In genomic region chr21:34722684-34723300, GRCh38 we compare ENCODE assay signal across 8 cellular contexts. TPM values are rescaled to one million over a fixed set of nuclear protein-coding genes. Genes with fewer than 3 reads are reported as not detected.
DNase-seq lines count a peak whose midpoint lies in the region; ATAC-seq and TF ChIP-seq lines count a peak whose summit lies in the region.

No MANE protein-coding gene starts in this region.

- WGBS in H9 (ENCODE audit: extremely low coverage, insufficient read length, low lambda C conversion rate): no CpG with 5 or more reads among the region's 7 CpGs
- WGBS in prostate gland: 70% methylated on average over 7 of the region's 7 CpGs

- H3K79me1 ChIP-seq in H9 (ENCODE audit: insufficient read depth, low read depth, low read length, poor library complexity, severe bottlenecking): no peaks in the 10 kb centered on the region

- POLR2A ChIA-PET in AG04450 (lab: Yijun Ruan, JAX): no interaction called here

- DNase-seq in AG04450 (ENCODE audit: low read depth, low spot score): no peak
- peak; percentile 70 for DNase-seq in H9
- peak; percentile 39 for DNase-seq in activated T-cell treated with anti-CD3 and anti-CD28 coated beads, Interleukin-2, amount 50 U/mL, for 1 hour
- no peak for DNase-seq in kidney epithelial cell (ENCODE audit: low read depth)
- no peak for DNase-seq in prostate gland (ENCODE audit: low spot score)
- no peak for DNase-seq in uterus

- H3K4me3 ChIP-seq in AG04450 (ENCODE audit: low read depth, low read length) (no peak overlapping the region), kidney epithelial cell (ENCODE audit: low read depth, low read length) (no peak overlapping the region), prostate gland (no peak overlapping the region), uterus (no peak overlapping the region)

- no peaks in the 10 kb centered on the region for H3K36me3 ChIP-seq in kidney epithelial cell (ENCODE audit: control insufficient read depth, insufficient read depth, low read length)
- H3K36me3 ChIP-seq in prostate gland: no peaks in the 10 kb centered on the region
- no peaks in the 10 kb centered on the region for H3K36me3 ChIP-seq in uterus

- no peaks in the 10 kb centered on the region for H3K23me2 ChIP-seq in H9 (ENCODE audit: insufficient read length, low read depth, low read length, poor library complexity, severe bottlenecking)

- H3K4ac ChIP-seq in H9 (ENCODE audit: low read depth, low read length): no peak overlapping the region

- no peak overlapping the region for H2AK5ac ChIP-seq in H9 (ENCODE audit: insufficient read length, low read length)

- H2BK5ac ChIP-seq in H9 (ENCODE audit: insufficient read length, low read length): no peak overlapping the region

- H2BK120ac ChIP-seq in H9 (ENCODE audit: low read depth, low read length, poor library complexity, severe bottlenecking): no peak overlapping the region

- H2BK20ac ChIP-seq in H9 (ENCODE audit: low read depth, low read length, poor library complexity, severe bottlenecking): no peak overlapping the region

- no peak overlapping the region for H4K8ac ChIP-seq in H9 (replicated peaks; ENCODE audit: insufficient read length, low read depth, low read length)

- H3K27ac ChIP-seq in AG04450 (ENCODE audit: low read depth, low read length) (no peak overlapping the region), H9 (ENCODE audit: insufficient read length, low read depth, low read length) (no peak overlapping the region), prostate gland (no peak overlapping the region), uterus (no peak overlapping the region)

- H3K23ac ChIP-seq in H9 (ENCODE audit: insufficient read length, low read depth, low read length): no peak overlapping the region

- H2BK15ac ChIP-seq in H9 (ENCODE audit: low read depth, low read length): no peak overlapping the region

- H3K27me3 ChIP-seq in AG04450 (ENCODE audit: control insufficient read depth, insufficient read depth, low read length): no peaks in the 10 kb centered on the region
- H3K27me3 ChIP-seq in H9 (ENCODE audit: insufficient read depth, low read length): no peaks in the 10 kb centered on the region
- H3K27me3 ChIP-seq in kidney epithelial cell (ENCODE audit: control insufficient read depth, insufficient read depth, low read length): peaks cover 3% of the 10 kb centered on the region
- no peaks in the 10 kb centered on the region for H3K27me3 ChIP-seq in prostate gland (replicated peaks; ENCODE audit: insufficient read depth)
- no peaks in the 10 kb centered on the region for H3K27me3 ChIP-seq in uterus

- H4K5ac ChIP-seq in H9 (ENCODE audit: insufficient read length, low read depth, low read length): no peak overlapping the region

- no peaks in the 10 kb centered on the region for H3K4me1 ChIP-seq in H9 (ENCODE audit: insufficient read depth, low read length)
- no peaks in the 10 kb centered on the region for H3K4me1 ChIP-seq in prostate gland (replicated peaks)
- H3K4me1 ChIP-seq in uterus: no peaks in the 10 kb centered on the region

- H3K4me1 Mint-ChIP-seq in H9: 0 out of 4 replicates have a peak, but pooled peaks cover 0 to 3% of the 10 kb centered on the region in 2 experiments

- no peaks in the 10 kb centered on the region for H3K9me3 ChIP-seq in AG04450 (ENCODE audit: control insufficient read depth, insufficient read depth, low read length)
- H3K9me3 ChIP-seq in H9 (ENCODE audit: control insufficient read depth, low read depth, low read length): no peaks in the 10 kb centered on the region
- H3K9me3 ChIP-seq in prostate gland: no peaks in the 10 kb centered on the region
- H3K9me3 ChIP-seq in uterus: no peaks in the 10 kb centered on the region

- H3K18ac ChIP-seq in H9 (ENCODE audit: insufficient read length, low read depth, low read length): no peak overlapping the region

- H4K20me1 ChIP-seq in H9 (ENCODE audit: control insufficient read depth, insufficient read depth, insufficient read length): no peaks in the 10 kb centered on the region

- H3K56ac ChIP-seq in H9 (ENCODE audit: insufficient read length, low read depth, low read length): no peak overlapping the region

- ATAC-seq in HG03135 (IDR thresholded peaks at IDR 0.05; ENCODE audit: unreplicated experiment): no peak
- ATAC-seq in HG02623 (IDR thresholded peaks at IDR 0.05; ENCODE audit: unreplicated experiment): no peak

- no peak overlapping the region for H3K9ac ChIP-seq in H9 (ENCODE audit: extremely low read depth, insufficient read length, low read length)

- CTCF ChIA-PET in AG04450 (lab: Charles Lee): interaction anchor here (0.7 kb wide), 1 partner anchor 1296 kb away, joined by 4 read pairs; no protein-coding TSS in a partner anchor

- no peaks in the 10 kb centered on the region for H3K36me3 Mint-ChIP-seq in H9 (ENCODE audit: insufficient read depth in 1 of 3, low read depth in 3 of 3)

- no peak overlapping the region for H4K91ac ChIP-seq in H9 (ENCODE audit: insufficient read length, low read depth, low read length)

- no peaks in the 10 kb centered on the region for H3K9me3 Mint-ChIP-seq in H9

- TF ChIP-seq CTCF in AG04450 (IDR thresholded peaks at IDR 0.05; ENCODE audit: low read depth, low read length): peak; percentile 35
- peak; percentile 93 for TF ChIP-seq CTCF in H9 (conservative IDR thresholded peaks at IDR 0.05)
- peak; percentile 54 for TF ChIP-seq CTCF in kidney epithelial cell (IDR thresholded peaks at IDR 0.05; ENCODE audit: insufficient read depth, low read length, poor library complexity, severe bottlenecking)
- TF ChIP-seq CTCF in prostate gland (IDR thresholded peaks at IDR 0.05): peak in 1 of 4 experiments; percentile 31
- peak in 1 of 4 experiments; percentile 5 for TF ChIP-seq CTCF in uterus (IDR thresholded peaks at IDR 0.05)

- no peak overlapping the region for H3K4me2 ChIP-seq in H9 (ENCODE audit: insufficient read depth, insufficient read length, low read length)

- H3T11ph ChIP-seq in H9 (ENCODE audit: low read length): no peak overlapping the region

- no peak overlapping the region for H3K4me3 Mint-ChIP-seq in H9

- no peak overlapping the region for H3K14ac ChIP-seq in H9 (ENCODE audit: insufficient read depth, low read length)

- H3K27me3 Mint-ChIP-seq in H9 (ENCODE audit: low read depth): peaks cover 2% of the 10 kb centered on the region; the same call in 1 of the 2 replicates

- no peak for TF ChIP-seq POLR2A in prostate gland (IDR thresholded peaks at IDR 0.05)
- no peak for TF ChIP-seq POLR2A in uterus (IDR thresholded peaks at IDR 0.05)

- no peak overlapping the region for H2BK12ac ChIP-seq in H9 (ENCODE audit: insufficient read length, low read depth, low read length)

- no peak overlapping the region; a peak in 1 of 7 replicates for H3K27ac Mint-ChIP-seq in H9

- no peaks in the 10 kb centered on the region for H3K79me2 ChIP-seq in H9 (ENCODE audit: insufficient read depth, low read length)

- no peak overlapping the region for H2AFZ ChIP-seq in H9 (ENCODE audit: low read length)

- intact Hi-C loops in prostate gland (cut with DNase I): no loop called here
- intact Hi-C loops in uterus (cut with DNase I; ENCODE audit: low total_unique reads): no loop called here

RNA-seq across cellular contexts. Expression of gene CLIC6, which starts 54.0 kb away (rescaled TPM):
- 0.02 TPM in 1 of 2 replicates, not detected in the other for polyA plus RNA-seq in AG04450 (2011; rRNA removed)
- polyA minus RNA-seq in AG04450 (2011; rRNA and poly(A)+ RNA removed): not detected in 2 replicates
- total RNA-seq in H9 (2021) (0.90 and 1.3 TPM in 2 replicates), kidney epithelial cell (6.3 and 8.0 TPM in 2 replicates), prostate gland (1 to 10 TPM; 3.4 to 7.0 TPM), uterus (under 1 TPM; under 0.01 to 0.69 (median 0.38) TPM)

Comparison
In these comparisons a context has a peak if more than half of its experiments do, and no peak if none do; other contexts are left out.
1. DNase-seq: peak in H9 (single experiment) and activated T-cell treated with anti-CD3 and anti-CD28 coated beads, Interleukin-2, amount 50 U/mL, for 1 hour (single experiment); none in AG04450 (single experiment), kidney epithelial cell (single experiment), prostate gland (single experiment) and uterus (0 of 2).